Comparison of ENCODE assay signal across 17 cellular contexts in genomic region chr2:121858406-121858805, GRCh38.
"Had no signal": no experiment of that assay in that cellular context is flagged by ENCODE, and none has a peak within 500 bp of the region (broad histone marks: within the 10 kb centered on the region; RNA-seq: fewer than 3 reads in every experiment).

No MANE protein-coding gene starts in this region.

- H3K27ac ChIP-seq: left lung, right atrium auricular region, transverse colon, vagina had no signal

- H3K4me3 ChIP-seq: left lung, right atrium auricular region, smooth muscle cell, transverse colon, vagina had no signal

- H3K9me3 ChIP-seq: right atrium auricular region, transverse colon, vagina had no signal

- H3K4me3 Mint-ChIP-seq: activated B cell treated with CpG ODN at 0.5 μM for 24 hours; activated CD8-positive, alpha-beta T cell treated with anti-CD3 and anti-CD28 coated beads for 36 hours; activated naive CD8-positive, alpha-beta T cell; activated T-cell treated with anti-CD3 and anti-CD28 coated beads, Interleukin-2, amount 50 U/mL, for 4 hours; nephron had no signal

- DNase-seq: activated B cell treated with CpG ODN at 0.5 μM for 24 hours; activated CD4-positive, alpha-beta T cell treated with anti-CD3 and anti-CD28 coated beads for 48 hours; activated CD8-positive, alpha-beta T cell treated with anti-CD3 and anti-CD28 coated beads for 36 hours; activated effector memory CD4-positive, alpha-beta T cell treated with anti-CD3 and anti-CD28 coated beads, Interleukin-2, amount 50 U/mL, for 16 hours; activated T-cell treated with anti-CD3 and anti-CD28 coated beads, Interleukin-2, amount 50 U/mL, for 4 hours; anterior cingulate cortex; cortex of kidney; effector CD8-positive, alpha-beta T cell; left lung; nucleus accumbens; stimulated activated naive CD8-positive, alpha-beta T cell treated with anti-CD3 and anti-CD28 coated beads, Interleukin-15, Interleukin-2, amounts not matched to agents 100 U/mL and 50 U/mL, for 24 hours; transverse colon had no signal

- H3K4me1 Mint-ChIP-seq: activated B cell treated with CpG ODN at 0.5 μM for 24 hours, nephron had no signal

- H3K4me2 ChIP-seq: smooth muscle cell had no signal

- H3K27ac Mint-ChIP-seq: activated B cell treated with CpG ODN at 0.5 μM for 24 hours; activated CD8-positive, alpha-beta T cell treated with anti-CD3 and anti-CD28 coated beads for 36 hours; activated naive CD8-positive, alpha-beta T cell; nephron had no signal

- H3K27me3 ChIP-seq: right atrium auricular region, transverse colon, vagina had no signal

- H3K36me3 Mint-ChIP-seq: activated naive CD8-positive, alpha-beta T cell had no signal

- H3K36me3 ChIP-seq: left lung, right atrium auricular region, transverse colon, vagina had no signal

- H3K4me1 ChIP-seq: left lung, right atrium auricular region, transverse colon, vagina had no signal
